ENCODE assay signal across 8 cellular contexts in the genomic region with DNA sequence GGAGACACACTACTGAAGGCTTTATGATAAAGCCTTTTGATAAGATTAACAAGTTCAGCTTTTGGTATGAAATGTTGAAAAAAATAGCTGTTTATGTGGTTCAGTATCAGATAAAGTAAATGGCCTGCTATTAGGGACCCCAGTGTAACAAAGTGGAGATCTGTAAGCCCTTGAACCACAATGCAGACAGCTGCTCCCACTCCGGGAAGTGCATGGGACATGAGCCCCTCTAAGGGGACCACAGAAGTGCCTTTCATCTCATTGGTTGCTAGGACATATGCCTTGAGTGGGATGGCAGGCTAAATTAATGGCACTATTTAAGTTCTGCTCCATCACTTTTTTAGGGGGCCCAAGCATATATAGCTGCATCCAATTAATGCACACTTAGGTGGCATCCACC.
"Had no signal": no experiment of that assay in that cellular context is flagged by ENCODE, and none has a peak within 500 bp of the region (broad histone marks: within the 10 kb centered on the region; RNA-seq: fewer than 3 reads in every experiment).

No MANE protein-coding gene starts in this region.

- H3K27ac ChIP-seq: GM23248, HL-60 had no signal

- H3K4me1 ChIP-seq: HAP-1 had no signal

- H3K4me3 ChIP-seq: GM23248, HAP-1 had no signal

- DNase-seq: GM23248, GOT3, H7, HFFc6 had no signal

- H3K9me3 ChIP-seq: HAP-1 had no signal

- H3K36me3 ChIP-seq: HAP-1 had no signal

- ATAC-seq: HCT116, HepG2 had no signal
